Comparison of ENCODE assay signal across 15 cellular contexts in genomic region chr2:63661076-63661475, GRCh38.
DNase-seq lines count a peak whose midpoint lies in the region; FAIRE-seq and TF ChIP-seq lines count a peak whose summit lies in the region.
"Had no signal": no experiment of that assay in that cellular context is flagged by ENCODE, and none has a peak within 500 bp of the region (broad histone marks: within the 10 kb centered on the region; RNA-seq: fewer than 3 reads in every experiment).

No MANE protein-coding gene starts in this region.

- DNase-seq in AG20443 (ENCODE audit: low spot score) (peak; percentile 56), bronchial epithelial cell (ENCODE audit: low read depth) (peak; percentile 89), kidney tubule cell (ENCODE audit: low spot score) (peak; percentile 72), NCI-H446 (lab: John Stamatoyannopoulos, UW) (no peak), right atrium auricular region (ENCODE audit: low spot score) (no peak), Calu3 (no peak), iPS-NIHi7 (ENCODE audit: extremely low spot score) (no peak)
- DNase-seq: cerebellar nuclear complex; NCI-H1694; NK-92 treated with Interleukin-12 subunit alpha and Interleukin-12 subunit beta, amount 100 ng/mL, for 24 hours; stomach; T-helper 1 cell had no signal

- peaks cover 65% of the 10 kb centered on the region for H3K27me3 Mint-ChIP-seq in Calu3 (ENCODE audit: unreplicated experiment)
- H3K27me3 Mint-ChIP-seq: progenitor cell of endocrine pancreas had no signal

- H3K4me3 Mint-ChIP-seq in Calu3 (ENCODE audit: low read depth, unreplicated experiment) = no peak overlapping the region

- H3K4me1 ChIP-seq in HUES48 (ENCODE audit: control insufficient read depth, insufficient read depth, low read length) (peaks cover 19% of the 10 kb centered on the region), right atrium auricular region (no peaks in the 10 kb centered on the region)

- no peaks in the 10 kb centered on the region for H3K4me1 Mint-ChIP-seq in Calu3 (ENCODE audit: low read depth, unreplicated experiment)

- H3K9me3 Mint-ChIP-seq in Calu3 (ENCODE audit: low read depth, unreplicated experiment) = peaks cover 6% of the 10 kb centered on the region

- TF ChIP-seq CTCF in bronchial epithelial cell (IDR thresholded peaks at IDR 0.05; ENCODE audit: insufficient read depth, low read length, severe bottlenecking) = no peak
- TF ChIP-seq CTCF in right atrium auricular region (IDR thresholded peaks at IDR 0.05) = no peak
- no peak for TF ChIP-seq CTCF in Calu3 (IDR thresholded peaks at IDR 0.05; ENCODE audit: unreplicated experiment)

- H3K9me3 ChIP-seq in HUES48 (ENCODE audit: control insufficient read depth, insufficient read depth, low read length) (no peaks in the 10 kb centered on the region; the same call in 1 of the 2 replicates), right atrium auricular region (no peaks in the 10 kb centered on the region)
- H3K9me3 ChIP-seq: stomach had no signal

- no TSS peak for BruUV-seq in Calu3 (replicated peaks; lab: Mats Ljungman, UMichigan)

- no peaks in the 10 kb centered on the region for H3K36me3 ChIP-seq in HUES48 (ENCODE audit: control insufficient read depth, insufficient read depth, low read length)
- no peaks in the 10 kb centered on the region for H3K36me3 ChIP-seq in bronchial epithelial cell (ENCODE audit: control insufficient read depth, insufficient read depth, low read length)
- H3K36me3 ChIP-seq in right atrium auricular region = no peaks in the 10 kb centered on the region
- H3K36me3 ChIP-seq: stomach had no signal

- H3K4me3 ChIP-seq in HUES48 (ENCODE audit: low read depth, low read length) (no peak overlapping the region), bronchial epithelial cell (ENCODE audit: low read depth, low read length) (no peak overlapping the region), right atrium auricular region (no peak overlapping the region)
- H3K4me3 ChIP-seq: lung, stomach had no signal

- peak overlapping the region; percentile 23 for H3K27ac ChIP-seq in HUES48 (ENCODE audit: low read depth, low read length)
- H3K27ac ChIP-seq in right atrium auricular region = no peak overlapping the region
- H3K27ac ChIP-seq: stomach had no signal

- no peak overlapping the region for H3K27ac Mint-ChIP-seq in Calu3 (ENCODE audit: unreplicated experiment)
- H3K27ac Mint-ChIP-seq: progenitor cell of endocrine pancreas had no signal

- no peak for FAIRE-seq in bronchial epithelial cell (lab: Jason Lieb, UNC)

- intact Hi-C loops in Calu3 (cut with micrococcal nuclease; ENCODE audit: unreplicated experiment) = no loop called here

- CTCF ChIA-PET in Calu3 (lab: Charles Lee) = no interaction called here

- H3K9ac ChIP-seq in HUES48 (ENCODE audit: low read depth, low read length) = no peak overlapping the region

- H3K36me3 Mint-ChIP-seq in Calu3 (ENCODE audit: insufficient read depth, unreplicated experiment) = no peaks in the 10 kb centered on the region

- H3K27me3 ChIP-seq in HUES48 (ENCODE audit: control insufficient read depth, insufficient read depth, low read length) (no peaks in the 10 kb centered on the region), bronchial epithelial cell (ENCODE audit: control insufficient read depth, insufficient read depth, low read length) (no peaks in the 10 kb centered on the region), right atrium auricular region (no peaks in the 10 kb centered on the region)
- H3K27me3 ChIP-seq: stomach had no signal

Comparison
In these comparisons a context has a peak if more than half of its experiments do, and no peak if none do; other contexts are left out.
1. DNase-seq: peak in AG20443 (single experiment), bronchial epithelial cell (single experiment) and kidney tubule cell (single experiment); none in NCI-H446 (0 of 2), right atrium auricular region (single experiment), Calu3 (single experiment) and iPS-NIHi7 (single experiment).